7 cellular contexts compared by ENCODE assay signal in genomic region chr10:12348870-12349627, GRCh38.
DNase-seq lines count a peak whose midpoint lies in the region; ATAC-seq and TF ChIP-seq lines count a peak whose summit lies in the region.

CAMK1D (plus strand) TSS chr10:12349547.

- H3K27ac Mint-ChIP-seq in central memory CD8-positive, alpha-beta T cell (ENCODE audit: low read depth), result peak within 1 kb of the TSS; percentile 99

- no peaks in the 10 kb centered on the region for H3K9me3 Mint-ChIP-seq in central memory CD8-positive, alpha-beta T cell

- H3K4me1 Mint-ChIP-seq in central memory CD8-positive, alpha-beta T cell, result peaks cover 38% of the 10 kb centered on the region

- peak; percentile 50 for TF ChIP-seq POLR2A in GM15510 (IDR thresholded peaks at IDR 0.05; ENCODE audit: borderline replicate concordance, extremely low read depth, insufficient read length)

- DNase-seq in NCI-H146 (lab: John Stamatoyannopoulos, UW) (peak; percentile 89), kidney glomerular epithelial cell (lab: John Stamatoyannopoulos, UW) (peak; percentile 51)
- DNase-seq in central memory CD8-positive, alpha-beta T cell (ENCODE audit: low spot score in 2 of 2), result peak; percentile 73 to 87
- DNase-seq in stimulated activated CD4-positive, alpha-beta T cell treated with anti-CD3 and anti-CD28 coated beads, Interleukin-1b, Interleukin-23, amount 100 ng/mL, for 4 hours (ENCODE audit: low read depth in 2 of 2), result peak; percentile 78 to 88

- no peaks in the 10 kb centered on the region for H3K27me3 Mint-ChIP-seq in central memory CD8-positive, alpha-beta T cell

- peak within 1 kb of the TSS; percentile 98 for H3K4me3 Mint-ChIP-seq in central memory CD8-positive, alpha-beta T cell

- peak; percentile 41 for ATAC-seq in HG02571 (IDR thresholded peaks at IDR 0.05; ENCODE audit: unreplicated experiment)
- ATAC-seq in activated CD4-positive, CD25-positive, alpha-beta regulatory T cell treated with anti-CD3 and anti-CD28 coated beads, Interleukin-2, amount 50 U/mL, for 24 hours, result peak; percentile 61 to 66
- peak; percentile 67 for ATAC-seq in central memory CD8-positive, alpha-beta T cell (replicated peaks; ENCODE audit: extremely low read depth, poor library complexity, severe bottlenecking)

- H3K36me3 Mint-ChIP-seq in central memory CD8-positive, alpha-beta T cell (ENCODE audit: insufficient read depth), result peaks cover 27% of the 10 kb centered on the region

Comparison
In these comparisons a context has a peak if more than half of its experiments do, and no peak if none do; other contexts are left out.
1. Peak in every context shown above with its lines: DNase-seq and ATAC-seq.